In genomic region chr1:11802616-11802972, GRCh38 we compare ENCODE assay signal across 8 cellular contexts. TPM values are rescaled to one million over a fixed set of nuclear protein-coding genes. Genes with fewer than 3 reads are reported as not detected.
A peak's percentile ranks its signal among the peaks of the same experiment; 100 is the strongest.
DNase-seq lines count a peak whose midpoint lies in the region; ATAC-seq and TF ChIP-seq lines count a peak whose summit lies in the region.

No MANE protein-coding gene starts in this region.

- TF ChIP-seq CTCF in GM23338 (conservative IDR thresholded peaks at IDR 0.05; ENCODE audit: low read depth in 2 of 2) (no peak), hepatocyte (IDR thresholded peaks at IDR 0.05; ENCODE audit: poor library complexity) (no peak)

- no peak for ATAC-seq in GM23338

- H2AFZ ChIP-seq in GM23338 (no peak overlapping the region), hepatocyte (no peak overlapping the region)

- peak; percentile 55 for DNase-seq in GM23338 (ENCODE audit: low spot score)
- DNase-seq in hepatocyte (ENCODE audit: low spot score) = peak; percentile 62
- no peak for DNase-seq in skeletal muscle cell (ENCODE audit: low read depth)
- no peak for DNase-seq in hepatic stellate cell (ENCODE audit: low spot score)
- no peak for DNase-seq in SK-N-DZ (ENCODE audit: low spot score)
- no peak for DNase-seq in NCI-H1048 (lab: John Stamatoyannopoulos, UW)
- no peak for DNase-seq in central memory CD4-positive, alpha-beta T cell

- peak overlapping the region; percentile 88; the same call in 1 of the 2 replicates for H3K27ac ChIP-seq in GM23338 (ENCODE audit: low read depth)
- H3K27ac ChIP-seq in hepatocyte = peak overlapping the region; percentile 86

- peaks cover 32% of the 10 kb centered on the region for H3K4me1 ChIP-seq in GM23338 (ENCODE audit: insufficient read depth)
- peaks cover 27% of the 10 kb centered on the region for H3K4me1 ChIP-seq in hepatocyte (ENCODE audit: insufficient read depth)

- WGBS in hepatocyte (ENCODE audit: low lambda C conversion rate, missing lambda C conversion rate) = 18% methylated on average over 6 of the region's 6 CpGs

- 0 out of 2 replicates have a peak overlapping the region, but pooled peaks have one; percentile 56 for H3K27ac Mint-ChIP-seq in GM23338
- H3K27ac Mint-ChIP-seq in activated naive CD8-positive, alpha-beta T cell = peak overlapping the region; percentile 58

- H3K27me3 ChIP-seq in GM23338 (ENCODE audit: insufficient read depth) (no peaks in the 10 kb centered on the region), hepatocyte (no peaks in the 10 kb centered on the region)

- H3K9me2 ChIP-seq in GM23338 (ENCODE audit: insufficient read depth) (no peaks in the 10 kb centered on the region), hepatocyte (replicated peaks; ENCODE audit: insufficient read depth) (no peaks in the 10 kb centered on the region)

- H4K20me1 ChIP-seq in GM23338 (replicated peaks; ENCODE audit: insufficient read depth) (no peaks in the 10 kb centered on the region; the same call in 1 of the 2 replicates), hepatocyte (ENCODE audit: insufficient read depth, poor library complexity, severe bottlenecking) (peaks cover 5% of the 10 kb centered on the region)

- H3F3A ChIP-seq in GM23338 (replicated peaks; ENCODE audit: low read depth) = peaks cover 22% of the 10 kb centered on the region; the same call in 1 of the 2 replicates

- peaks cover 2% of the 10 kb centered on the region; the same call in 1 of the 3 replicates for H3K9me3 Mint-ChIP-seq in GM23338
- H3K9me3 Mint-ChIP-seq in activated naive CD8-positive, alpha-beta T cell (ENCODE audit: low read depth) = no peaks in the 10 kb centered on the region

- no peaks in the 10 kb centered on the region for H3K9me3 ChIP-seq in hepatocyte (ENCODE audit: low read depth)

- peak overlapping the region; percentile 98 for H3K4me3 ChIP-seq in GM23338
- H3K4me3 ChIP-seq in hepatocyte = peak overlapping the region; percentile 34
- peak overlapping the region; percentile 72 for H3K4me3 ChIP-seq in skeletal muscle cell (ENCODE audit: low read depth, low read length)

- peaks cover 29% of the 10 kb centered on the region for H3K36me3 Mint-ChIP-seq in GM23338 (ENCODE audit: low read depth)
- peaks cover 3% of the 10 kb centered on the region for H3K36me3 Mint-ChIP-seq in activated naive CD8-positive, alpha-beta T cell

- H3K4me1 Mint-ChIP-seq in GM23338 = peaks cover 40% of the 10 kb centered on the region
- H3K4me1 Mint-ChIP-seq in activated naive CD8-positive, alpha-beta T cell (ENCODE audit: low read depth) = peaks cover 46% of the 10 kb centered on the region

- H3K79me2 ChIP-seq in GM23338 (replicated peaks; ENCODE audit: insufficient read depth) = peaks cover 25% of the 10 kb centered on the region
- H3K79me2 ChIP-seq in hepatocyte = peaks cover 37% of the 10 kb centered on the region

- H3K36me3 ChIP-seq in GM23338 (ENCODE audit: insufficient read depth) (no peaks in the 10 kb centered on the region; the same call in 1 of the 2 replicates), hepatocyte (replicated peaks; ENCODE audit: insufficient read depth, low read depth) (no peaks in the 10 kb centered on the region)

- H3K4me2 ChIP-seq in GM23338 = peak overlapping the region; percentile 100
- H3K4me2 ChIP-seq in hepatocyte = peak overlapping the region; percentile 87

- H3K4me3 Mint-ChIP-seq in GM23338 = peak overlapping the region; percentile 92
- H3K4me3 Mint-ChIP-seq in activated naive CD8-positive, alpha-beta T cell = peak overlapping the region; percentile 98

- H3K27me3 Mint-ChIP-seq in GM23338 (ENCODE audit: insufficient read depth, low read depth, poor library complexity) = peaks cover 10% of the 10 kb centered on the region
- no peaks in the 10 kb centered on the region for H3K27me3 Mint-ChIP-seq in activated naive CD8-positive, alpha-beta T cell

TF ChIP-seq in GM23338, 12 proteins besides CTCF, POLR2A, EP300 and RAD21 (continues in another document):
- TF ChIP-seq EZH2phosphoT487 (IDR thresholded peaks at IDR 0.05; ENCODE audit: unreplicated experiment) (no peak), ZNF114 (CRISPR knock-in tag; IDR thresholded peaks at IDR 0.05) (no peak), STAT1 (IDR thresholded peaks at IDR 0.05; ENCODE audit: unreplicated experiment) (no peak), ETS1 (IDR thresholded peaks at IDR 0.05) (no peak), POLR2AphosphoS5 (IDR thresholded peaks at IDR 0.05; ENCODE audit: low read depth) (no peak), NANOG (IDR thresholded peaks at IDR 0.05; ENCODE audit: borderline replicate concordance) (no peak), EZH2 (IDR thresholded peaks at IDR 0.05; ENCODE audit: low read depth, unreplicated experiment) (no peak), CREB1 (CRISPR knock-in tag; IDR thresholded peaks at IDR 0.05; ENCODE audit: low read depth) (no peak)

RNA-seq across cellular contexts. Expression of gene MTHFR, which starts 3.2 kb away (rescaled TPM):
- 21.6 and 26.4 TPM in 2 replicates for total RNA-seq in GM23338 (2014; rRNA removed; shearing (Covaris generic))
- polyA plus RNA-seq in GM23338 (2016; fragmentation: Nextera tagmentation; extraction: Ambion mirVana) (5.7 and 6.9 TPM in 2 replicates), hepatocyte (17.6 and 25.7 TPM in 2 replicates)
- 29.3 and 31.0 TPM in 2 replicates for total RNA-seq in hepatocyte
- polyA plus RNA-seq in SK-N-DZ (2014; cell fraction: cytosol; rRNA removed) = 1.4 and 3.6 TPM in 2 replicates
- polyA plus RNA-seq in SK-N-DZ (2014; cell fraction: nucleus; rRNA removed) = 4.4 and 8.1 TPM in 2 replicates

RNA-seq across cellular contexts. Expression of gene CLCN6, which starts 3.4 kb away (rescaled TPM):
- 16.3 and 22.6 TPM in 2 replicates for total RNA-seq in GM23338 (2014; rRNA removed; shearing (Covaris generic))
- polyA plus RNA-seq in GM23338 (2016; fragmentation: Nextera tagmentation; extraction: Ambion mirVana) = 13.0 and 16.0 TPM in 2 replicates
- total RNA-seq in hepatocyte = 14.1 and 15.3 TPM in 2 replicates
- polyA plus RNA-seq in hepatocyte = 23.6 and 34.2 TPM in 2 replicates
- polyA plus RNA-seq in SK-N-DZ (2014; cell fraction: cytosol; rRNA removed) = 11.0 and 17.0 TPM in 2 replicates
- polyA plus RNA-seq in SK-N-DZ (2014; cell fraction: nucleus; rRNA removed) = 22.8 and 55.1 TPM in 2 replicates

RNA-seq across cellular contexts. Expression of gene C1orf167, which starts 40.6 kb away (rescaled TPM):
- 1.7 and 6.0 TPM in 2 replicates for total RNA-seq in GM23338 (2014; rRNA removed; shearing (Covaris generic))
- polyA plus RNA-seq in GM23338 (2016; fragmentation: Nextera tagmentation; extraction: Ambion mirVana) (2.2 TPM in 2 replicates), hepatocyte (0.37 TPM in 1 of 2 replicates, not detected in the other)
- total RNA-seq in hepatocyte = not detected in 2 replicates
- not detected in 2 replicates for polyA plus RNA-seq in SK-N-DZ (2014; cell fraction: cytosol; rRNA removed)
- polyA plus RNA-seq in SK-N-DZ (2014; cell fraction: nucleus; rRNA removed) = not detected in 2 replicates

RNA-seq across cellular contexts. Expression of gene NPPA, which starts 45.0 kb away (rescaled TPM):
- total RNA-seq in GM23338 (2014; rRNA removed; shearing (Covaris generic)) = not detected in 2 replicates
- polyA plus RNA-seq in GM23338 (2016; fragmentation: Nextera tagmentation; extraction: Ambion mirVana) = 0.29 TPM in 1 of 2 replicates, not detected in the other
- not detected in 2 replicates for total RNA-seq in hepatocyte
- polyA plus RNA-seq in hepatocyte = 0.22 and 1.1 TPM in 2 replicates
- polyA plus RNA-seq in SK-N-DZ (2014; cell fraction: cytosol; rRNA removed) = not detected in 2 replicates
- polyA plus RNA-seq in SK-N-DZ (2014; cell fraction: nucleus; rRNA removed) = not detected in 2 replicates

RNA-seq across cellular contexts. Expression of gene NPPB, which starts 56.2 kb away (rescaled TPM):
- not detected in 2 replicates for total RNA-seq in GM23338 (2014; rRNA removed; shearing (Covaris generic))
- polyA plus RNA-seq in GM23338 (2016; fragmentation: Nextera tagmentation; extraction: Ambion mirVana) (0.95 and 1.1 TPM in 2 replicates), hepatocyte (4.3 and 6.7 TPM in 2 replicates)
- total RNA-seq in hepatocyte = 1.6 and 3.9 TPM in 2 replicates
- not detected in 2 replicates for polyA plus RNA-seq in SK-N-DZ (2014; cell fraction: cytosol; rRNA removed)
- polyA plus RNA-seq in SK-N-DZ (2014; cell fraction: nucleus; rRNA removed) = not detected in 2 replicates

Comparison
In these comparisons a context has a peak if more than half of its experiments do, and no peak if none do; other contexts are left out.
1. DNase-seq: peak in GM23338 (single experiment) and hepatocyte (single experiment); none in skeletal muscle cell (single experiment), hepatic stellate cell (single experiment), SK-N-DZ (single experiment), NCI-H1048 (single experiment) and central memory CD4-positive, alpha-beta T cell (single experiment).
2. H3K4me3 ChIP-seq: peak in every context shown above with its lines; median percentile 98 in GM23338; 72 in skeletal muscle cell; 34 in hepatocyte.